Comparison of ENCODE assay signal across 27 cellular contexts in genomic region chr2:187506416-187506815, GRCh38.
"Had no signal": no experiment of that assay in that cellular context is flagged by ENCODE, and none has a peak within 500 bp of the region (broad histone marks: within the 10 kb centered on the region; RNA-seq: fewer than 3 reads in every experiment).

No MANE protein-coding gene starts in this region.

- H3K4me1 Mint-ChIP-seq: naive B cell had no signal

- H3K27me3 Mint-ChIP-seq: dendritic cell treated with granulocyte-macrophage colony-stimulating factor and Interleukin-4, amounts not matched to agents 40 ng/mL and 50 ng/mL, for 4 days; effector memory CD8-positive, alpha-beta T cell had no signal

- H3K4me1 ChIP-seq: colonic mucosa, esophagus squamous epithelium had no signal

- DNase-seq: colonic mucosa; cortex of kidney; effector CD8-positive, alpha-beta T cell; effector memory CD8-positive, alpha-beta T cell; endodermal cell; esophagus squamous epithelium; foreskin fibroblast; foreskin melanocyte; gastrocnemius medialis; glutamatergic neuron; head of caudate nucleus; heart right ventricle; hippocampal formation; left cardiac atrium; left lung; left ventricle myocardium superior; lower lobe of right lung; mesenchymal stem cell; mucosa of descending colon; naive B cell had no signal

- H3K4me3 Mint-ChIP-seq: dendritic cell treated with granulocyte-macrophage colony-stimulating factor and Interleukin-4, amounts not matched to agents 40 ng/mL and 50 ng/mL, for 4 days; effector memory CD8-positive, alpha-beta T cell; endodermal cell; mesothelial cell of epicardium; naive B cell had no signal

- H3K4me3 ChIP-seq: colonic mucosa, esophagus squamous epithelium, gastrocnemius medialis, heart right ventricle, left lung, lower lobe of right lung, mucosa of descending colon had no signal

- H3K27me3 ChIP-seq: colonic mucosa, esophagus squamous epithelium, gastrocnemius medialis, heart right ventricle, left lung had no signal

- ATAC-seq: effector memory CD8-positive, alpha-beta T cell; esophagus mucosa; gastrocnemius medialis; heart right ventricle; left cardiac atrium; left lung; left ventricle myocardium superior; lower lobe of right lung; mucosa of descending colon had no signal

- FAIRE-seq: endometrium, islet of Langerhans, keratinocyte had no signal

- H3K9me3 Mint-ChIP-seq: dendritic cell treated with granulocyte-macrophage colony-stimulating factor and Interleukin-4, amounts not matched to agents 40 ng/mL and 50 ng/mL, for 4 days had no signal

- H3K9me3 ChIP-seq: colonic mucosa, esophagus squamous epithelium, gastrocnemius medialis, mucosa of descending colon had no signal

- H3K27ac Mint-ChIP-seq: dendritic cell treated with granulocyte-macrophage colony-stimulating factor and Interleukin-4, amounts not matched to agents 40 ng/mL and 50 ng/mL, for 4 days; effector memory CD8-positive, alpha-beta T cell; endodermal cell; naive B cell had no signal

- H3K27ac ChIP-seq: colonic mucosa, epithelial cell of prostate, esophagus squamous epithelium, gastrocnemius medialis, heart right ventricle, left lung, lower lobe of right lung had no signal

- H3K36me3 Mint-ChIP-seq: naive B cell had no signal

- H3K36me3 ChIP-seq: colonic mucosa, esophagus squamous epithelium, gastrocnemius medialis, heart right ventricle, left lung, lower lobe of right lung had no signal
